18 cellular contexts compared by ENCODE assay signal in genomic region chr3:162742159-162742717, GRCh38.
"Had no signal": no experiment of that assay in that cellular context is flagged by ENCODE, and none has a peak within 500 bp of the region (broad histone marks: within the 10 kb centered on the region; RNA-seq: fewer than 3 reads in every experiment).

No MANE protein-coding gene starts in this region.

- H3K4me3 ChIP-seq: heart right ventricle, left ventricle myocardium inferior, mucosa of descending colon, thyroid gland had no signal

- H3K36me3 ChIP-seq: heart right ventricle, left ventricle myocardium inferior, thyroid gland had no signal

- H3K27ac ChIP-seq: heart right ventricle, left ventricle myocardium inferior, thyroid gland had no signal

- H3K27me3 ChIP-seq: heart right ventricle, thyroid gland had no signal

- H3K9me3 ChIP-seq: mucosa of descending colon, thyroid gland had no signal

- H3K4me1 ChIP-seq: heart right ventricle, left ventricle myocardium inferior, thyroid gland had no signal

- DNase-seq: activated CD4-positive, alpha-beta T cell treated with anti-CD3 and anti-CD28 coated beads, Interleukin-2, amount 10 ng/mL, durations not matched to agents 24 days and 14 days; activated CD8-positive, alpha-beta T cell treated with anti-CD3 and anti-CD28 coated beads for 36 hours; activated naive CD4-positive, alpha-beta T cell; activated naive CD8-positive, alpha-beta T cell treated with anti-CD3 and anti-CD28 coated beads, Interleukin-2, amount 10 ng/mL, durations not matched to agents 7 days and 5 days; activated T-cell treated with anti-CD3 and anti-CD28 coated beads, Interleukin-2, amount 50 U/mL, for 1 hour; central memory CD4-positive, alpha-beta T cell; heart right ventricle; immature natural killer cell; kidney glomerular epithelial cell; left ventricle myocardium inferior; mammary epithelial cell; mucosa of descending colon; naive B cell; stimulated activated CD4-positive, alpha-beta T cell treated with anti-CD3 and anti-CD28 coated beads, Interleukin-2, amount 100 ng/mL, for 24 hours; stimulated activated naive CD4-positive, alpha-beta T cell treated with Interleukin-2 at 50 U/mL for 16 hours; thyroid gland had no signal

- ATAC-seq: activated CD8-positive, alpha-beta T cell treated with anti-CD3 and anti-CD28 coated beads for 36 hours; activated T-helper 17 cell treated with anti-CD3 and anti-CD28 coated beads, Interleukin-2, amount 50 U/mL, for 72 hours; heart right ventricle; mucosa of descending colon had no signal

- FAIRE-seq: colon had no signal
